Comparison of ENCODE assay signal across 1 cellular context in genomic region chr17:29742210-29742513, GRCh38.
TF ChIP-seq lines count a peak whose summit lies in the region.

No MANE protein-coding gene starts in this region.

TF ChIP-seq in endothelial cell of umbilical vein, 7 proteins besides CTCF, POLR2A, EP300 and RAD21 (continued from another document):
- TF ChIP-seq FOS (IDR thresholded peaks at IDR 0.05; ENCODE audit: borderline replicate concordance, insufficient read depth, low read length): no peak
- TF ChIP-seq EZH2 (IDR thresholded peaks at IDR 0.05; ENCODE audit: borderline replicate concordance, low read depth, low read length, severe bottlenecking): no peak
- TF ChIP-seq GATA2 (IDR thresholded peaks at IDR 0.05; ENCODE audit: insufficient read depth, insufficient read length, low read depth, low read length): no peak
- TF ChIP-seq JUN (IDR thresholded peaks at IDR 0.05; ENCODE audit: borderline replicate concordance, insufficient read depth, insufficient read length, low read depth): no peak
- TF ChIP-seq POLR2AphosphoS5 (IDR thresholded peaks at IDR 0.05; ENCODE audit: insufficient read depth, low read depth, low read length): no peak
